1 cellular context compared by ENCODE assay signal in the genomic region with DNA sequence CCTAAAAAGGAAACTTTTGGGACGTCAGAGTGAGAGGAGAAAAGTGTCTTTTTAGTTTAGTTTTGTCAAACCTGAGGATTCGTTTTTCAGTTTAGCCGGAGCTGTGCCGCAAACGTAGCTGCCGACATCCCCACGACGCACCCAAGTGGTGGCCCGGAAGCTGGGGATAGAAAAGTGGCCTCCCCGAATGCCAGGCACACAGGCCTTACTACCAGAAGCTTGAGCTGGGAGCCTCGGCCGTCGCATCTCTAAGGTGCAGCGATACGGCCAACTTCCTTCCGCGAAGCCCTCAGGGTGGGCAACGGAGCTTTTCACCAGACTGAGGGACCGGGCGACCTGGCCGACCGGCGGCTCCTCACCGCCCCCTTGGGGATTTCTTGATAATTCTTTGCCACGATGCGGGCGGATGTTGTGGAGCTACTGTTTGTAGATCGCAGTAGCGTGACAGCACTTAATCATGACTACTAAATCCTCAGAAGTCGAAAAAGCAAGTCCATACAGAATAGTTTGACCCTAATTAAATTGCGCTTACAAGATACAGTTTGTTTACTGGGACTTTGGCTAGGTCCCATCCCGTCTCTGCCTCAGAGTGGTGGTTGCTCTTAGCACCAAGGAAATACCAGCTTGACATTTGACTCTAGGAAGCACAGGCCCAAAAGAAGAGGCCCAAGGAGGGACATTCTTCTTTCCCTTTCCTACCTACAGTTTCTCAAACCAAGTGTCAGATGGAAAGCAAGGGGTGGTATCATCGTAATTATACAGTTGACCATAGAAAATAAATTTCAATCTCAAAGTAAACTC.
A peak's percentile ranks its signal among the peaks of the same experiment; 100 is the strongest.
TF ChIP-seq lines count a peak whose summit lies in the region.

No MANE protein-coding gene starts in this region.

TF ChIP-seq in GM12878, 131 proteins besides CTCF, POLR2A, EP300 and RAD21 (continued from another document and continues in another):
- TF ChIP-seq BCL3 (IDR thresholded peaks at IDR 0.05; ENCODE audit: borderline replicate concordance, insufficient read depth, low read depth, low read length, poor library complexity, severe bottlenecking) (no peak), NFIC (IDR thresholded peaks at IDR 0.05; ENCODE audit: low read depth, low read length) (peak; percentile 48), MXI1 (IDR thresholded peaks at IDR 0.05; ENCODE audit: low read depth, low read length) (no peak; the same call in 1 of the 2 replicates), MTA3 (IDR thresholded peaks at IDR 0.05; ENCODE audit: borderline replicate concordance, low read length) (0 out of 2 replicates have a peak, but pooled peaks have one; percentile 3), TCF3 (IDR thresholded peaks at IDR 0.05; ENCODE audit: borderline replicate concordance, insufficient read depth, low read depth, low read length) (no peak), USF2 (IDR thresholded peaks at IDR 0.05; ENCODE audit: borderline replicate concordance, low read depth, low read length) (no peak), BCL11A (IDR thresholded peaks at IDR 0.05; ENCODE audit: low read depth, low read length) (no peak), CREB1 (IDR thresholded peaks at IDR 0.05; ENCODE audit: low read depth) (no peak), ETV6 (conservative IDR thresholded peaks at IDR 0.05 in 1 of 2, IDR thresholded peaks at IDR 0.05 in 1 of 2; ENCODE audit: borderline replicate concordance in 1 of 2, low read depth in 1 of 2) (no peak; a peak in 1 of 4 replicates), CREM (IDR thresholded peaks at IDR 0.05; ENCODE audit: low read depth) (0 out of 2 replicates have a peak, but pooled peaks have one; percentile 8), EGR1 (IDR thresholded peaks at IDR 0.05; ENCODE audit: borderline replicate concordance in 1 of 2, low read depth in 2 of 2, low read length in 2 of 2) (no peak), E4F1 (IDR thresholded peaks at IDR 0.05; ENCODE audit: borderline replicate concordance, partially characterized antibody) (no peak), SMARCA5 (IDR thresholded peaks at IDR 0.05) (peak; percentile 67; the same call in 1 of the 2 replicates), MYB (IDR thresholded peaks at IDR 0.05; ENCODE audit: borderline replicate concordance, low read depth, low read length) (no peak), RCOR1 (conservative IDR thresholded peaks at IDR 0.05; ENCODE audit: low read depth, low read length) (no peak), NRF1 (conservative IDR thresholded peaks at IDR 0.05; ENCODE audit: low read depth, low read length) (no peak), IKZF2 (IDR thresholded peaks at IDR 0.05) (no peak; a peak in 1 of 4 replicates), MTA2 (IDR thresholded peaks at IDR 0.05; ENCODE audit: low read depth) (peak; percentile 50; the same call in 1 of the 2 replicates), MAX (IDR thresholded peaks at IDR 0.05; ENCODE audit: low read depth, low read length) (no peak), PAX8 (IDR thresholded peaks at IDR 0.05) (no peak), CHD1 (IDR thresholded peaks at IDR 0.05; ENCODE audit: low read depth, low read length) (0 out of 2 replicates have a peak, but pooled peaks have one; percentile 54), CEBPB (IDR thresholded peaks at IDR 0.05; ENCODE audit: borderline replicate concordance in 1 of 2, low read depth in 2 of 2, low read length in 2 of 2) (no peak), FOS (IDR thresholded peaks at IDR 0.05; ENCODE audit: borderline replicate concordance, extremely low read depth, insufficient read length) (no peak), FOXK2 (IDR thresholded peaks at IDR 0.05) (no peak), IKZF1 (conservative IDR thresholded peaks at IDR 0.05) (peak; percentile 53), KDM1A (IDR thresholded peaks at IDR 0.05; ENCODE audit: borderline replicate concordance) (no peak), ZZZ3 (IDR thresholded peaks at IDR 0.05; ENCODE audit: control insufficient read depth, insufficient read length, low read depth) (no peak), ZSCAN29 (IDR thresholded peaks at IDR 0.05) (no peak), SIX5 (IDR thresholded peaks at IDR 0.05; ENCODE audit: low read depth, low read length, severe bottlenecking) (no peak)
- TF ChIP-seq, protein P1, sequence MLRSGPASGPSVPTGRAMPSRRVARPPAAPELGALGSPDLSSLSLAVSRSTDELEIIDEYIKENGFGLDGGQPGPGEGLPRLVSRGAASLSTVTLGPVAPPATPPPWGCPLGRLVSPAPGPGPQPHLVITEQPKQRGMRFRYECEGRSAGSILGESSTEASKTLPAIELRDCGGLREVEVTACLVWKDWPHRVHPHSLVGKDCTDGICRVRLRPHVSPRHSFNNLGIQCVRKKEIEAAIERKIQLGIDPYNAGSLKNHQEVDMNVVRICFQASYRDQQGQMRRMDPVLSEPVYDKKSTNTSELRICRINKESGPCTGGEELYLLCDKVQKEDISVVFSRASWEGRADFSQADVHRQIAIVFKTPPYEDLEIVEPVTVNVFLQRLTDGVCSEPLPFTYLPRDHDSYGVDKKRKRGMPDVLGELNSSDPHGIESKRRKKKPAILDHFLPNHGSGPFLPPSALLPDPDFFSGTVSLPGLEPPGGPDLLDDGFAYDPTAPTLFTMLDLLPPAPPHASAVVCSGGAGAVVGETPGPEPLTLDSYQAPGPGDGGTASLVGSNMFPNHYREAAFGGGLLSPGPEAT (IDR thresholded peaks at IDR 0.05; ENCODE audit: low read depth): no peak; the same call in 1 of the 2 replicates
- TF ChIP-seq, protein P2, sequence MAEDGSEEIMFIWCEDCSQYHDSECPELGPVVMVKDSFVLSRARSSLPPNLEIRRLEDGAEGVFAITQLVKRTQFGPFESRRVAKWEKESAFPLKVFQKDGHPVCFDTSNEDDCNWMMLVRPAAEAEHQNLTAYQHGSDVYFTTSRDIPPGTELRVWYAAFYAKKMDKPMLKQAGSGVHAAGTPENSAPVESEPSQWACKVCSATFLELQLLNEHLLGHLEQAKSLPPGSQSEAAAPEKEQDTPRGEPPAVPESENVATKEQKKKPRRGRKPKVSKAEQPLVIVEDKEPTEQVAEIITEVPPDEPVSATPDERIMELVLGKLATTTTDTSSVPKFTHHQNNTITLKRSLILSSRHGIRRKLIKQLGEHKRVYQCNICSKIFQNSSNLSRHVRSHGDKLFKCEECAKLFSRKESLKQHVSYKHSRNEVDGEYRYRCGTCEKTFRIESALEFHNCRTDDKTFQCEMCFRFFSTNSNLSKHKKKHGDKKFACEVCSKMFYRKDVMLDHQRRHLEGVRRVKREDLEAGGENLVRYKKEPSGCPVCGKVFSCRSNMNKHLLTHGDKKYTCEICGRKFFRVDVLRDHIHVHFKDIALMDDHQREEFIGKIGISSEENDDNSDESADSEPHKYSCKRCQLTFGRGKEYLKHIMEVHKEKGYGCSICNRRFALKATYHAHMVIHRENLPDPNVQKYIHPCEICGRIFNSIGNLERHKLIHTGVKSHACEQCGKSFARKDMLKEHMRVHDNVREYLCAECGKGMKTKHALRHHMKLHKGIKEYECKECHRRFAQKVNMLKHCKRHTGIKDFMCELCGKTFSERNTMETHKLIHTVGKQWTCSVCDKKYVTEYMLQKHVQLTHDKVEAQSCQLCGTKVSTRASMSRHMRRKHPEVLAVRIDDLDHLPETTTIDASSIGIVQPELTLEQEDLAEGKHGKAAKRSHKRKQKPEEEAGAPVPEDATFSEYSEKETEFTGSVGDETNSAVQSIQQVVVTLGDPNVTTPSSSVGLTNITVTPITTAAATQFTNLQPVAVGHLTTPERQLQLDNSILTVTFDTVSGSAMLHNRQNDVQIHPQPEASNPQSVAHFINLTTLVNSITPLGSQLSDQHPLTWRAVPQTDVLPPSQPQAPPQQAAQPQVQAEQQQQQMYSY (CRISPR knock-in tag; IDR thresholded peaks at IDR 0.05): no peak
- TF ChIP-seq, protein P3, sequence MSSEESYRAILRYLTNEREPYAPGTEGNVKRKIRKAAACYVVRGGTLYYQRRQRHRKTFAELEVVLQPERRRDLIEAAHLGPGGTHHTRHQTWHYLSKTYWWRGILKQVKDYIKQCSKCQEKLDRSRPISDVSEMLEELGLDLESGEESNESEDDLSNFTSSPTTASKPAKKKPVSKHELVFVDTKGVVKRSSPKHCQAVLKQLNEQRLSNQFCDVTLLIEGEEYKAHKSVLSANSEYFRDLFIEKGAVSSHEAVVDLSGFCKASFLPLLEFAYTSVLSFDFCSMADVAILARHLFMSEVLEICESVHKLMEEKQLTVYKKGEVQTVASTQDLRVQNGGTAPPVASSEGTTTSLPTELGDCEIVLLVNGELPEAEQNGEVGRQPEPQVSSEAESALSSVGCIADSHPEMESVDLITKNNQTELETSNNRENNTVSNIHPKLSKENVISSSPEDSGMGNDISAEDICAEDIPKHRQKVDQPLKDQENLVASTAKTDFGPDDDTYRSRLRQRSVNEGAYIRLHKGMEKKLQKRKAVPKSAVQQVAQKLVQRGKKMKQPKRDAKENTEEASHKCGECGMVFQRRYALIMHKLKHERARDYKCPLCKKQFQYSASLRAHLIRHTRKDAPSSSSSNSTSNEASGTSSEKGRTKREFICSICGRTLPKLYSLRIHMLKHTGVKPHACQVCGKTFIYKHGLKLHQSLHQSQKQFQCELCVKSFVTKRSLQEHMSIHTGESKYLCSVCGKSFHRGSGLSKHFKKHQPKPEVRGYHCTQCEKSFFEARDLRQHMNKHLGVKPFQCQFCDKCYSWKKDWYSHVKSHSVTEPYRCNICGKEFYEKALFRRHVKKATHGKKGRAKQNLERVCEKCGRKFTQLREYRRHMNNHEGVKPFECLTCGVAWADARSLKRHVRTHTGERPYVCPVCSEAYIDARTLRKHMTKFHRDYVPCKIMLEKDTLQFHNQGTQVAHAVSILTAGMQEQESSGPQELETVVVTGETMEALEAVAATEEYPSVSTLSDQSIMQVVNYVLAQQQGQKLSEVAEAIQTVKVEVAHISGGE (CRISPR knock-in tag; IDR thresholded peaks at IDR 0.05): no peak
- TF ChIP-seq, protein P4, sequence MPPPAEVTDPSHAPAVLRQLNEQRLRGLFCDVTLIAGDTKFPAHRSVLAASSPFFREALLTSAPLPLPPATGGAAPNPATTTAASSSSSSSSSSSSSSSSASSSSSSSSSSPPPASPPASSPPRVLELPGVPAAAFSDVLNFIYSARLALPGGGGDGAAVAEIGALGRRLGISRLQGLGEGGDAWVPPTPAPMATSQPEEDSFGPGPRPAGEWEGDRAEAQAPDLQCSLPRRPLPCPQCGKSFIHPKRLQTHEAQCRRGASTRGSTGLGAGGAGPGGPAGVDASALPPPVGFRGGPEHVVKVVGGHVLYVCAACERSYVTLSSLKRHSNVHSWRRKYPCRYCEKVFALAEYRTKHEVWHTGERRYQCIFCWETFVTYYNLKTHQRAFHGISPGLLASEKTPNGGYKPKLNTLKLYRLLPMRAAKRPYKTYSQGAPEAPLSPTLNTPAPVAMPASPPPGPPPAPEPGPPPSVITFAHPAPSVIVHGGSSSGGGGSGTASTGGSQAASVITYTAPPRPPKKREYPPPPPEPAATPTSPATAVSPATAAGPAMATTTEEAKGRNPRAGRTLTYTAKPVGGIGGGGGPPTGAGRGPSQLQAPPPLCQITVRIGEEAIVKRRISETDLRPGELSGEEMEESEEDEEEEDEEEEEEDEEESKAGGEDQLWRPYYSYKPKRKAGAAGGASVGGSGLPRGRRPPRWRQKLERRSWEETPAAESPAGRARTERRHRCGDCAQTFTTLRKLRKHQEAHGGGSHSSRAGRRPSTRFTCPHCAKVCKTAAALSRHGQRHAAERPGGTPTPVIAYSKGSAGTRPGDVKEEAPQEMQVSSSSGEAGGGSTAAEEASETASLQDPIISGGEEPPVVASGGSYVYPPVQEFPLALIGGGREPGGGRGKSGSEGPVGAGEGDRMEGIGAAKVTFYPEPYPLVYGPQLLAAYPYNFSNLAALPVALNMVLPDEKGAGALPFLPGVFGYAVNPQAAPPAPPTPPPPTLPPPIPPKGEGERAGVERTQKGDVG (CRISPR knock-in tag; IDR thresholded peaks at IDR 0.05): no peak
- TF ChIP-seq, protein P5, sequence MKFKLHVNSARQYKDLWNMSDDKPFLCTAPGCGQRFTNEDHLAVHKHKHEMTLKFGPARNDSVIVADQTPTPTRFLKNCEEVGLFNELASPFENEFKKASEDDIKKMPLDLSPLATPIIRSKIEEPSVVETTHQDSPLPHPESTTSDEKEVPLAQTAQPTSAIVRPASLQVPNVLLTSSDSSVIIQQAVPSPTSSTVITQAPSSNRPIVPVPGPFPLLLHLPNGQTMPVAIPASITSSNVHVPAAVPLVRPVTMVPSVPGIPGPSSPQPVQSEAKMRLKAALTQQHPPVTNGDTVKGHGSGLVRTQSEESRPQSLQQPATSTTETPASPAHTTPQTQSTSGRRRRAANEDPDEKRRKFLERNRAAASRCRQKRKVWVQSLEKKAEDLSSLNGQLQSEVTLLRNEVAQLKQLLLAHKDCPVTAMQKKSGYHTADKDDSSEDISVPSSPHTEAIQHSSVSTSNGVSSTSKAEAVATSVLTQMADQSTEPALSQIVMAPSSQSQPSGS (IDR thresholded peaks at IDR 0.05; ENCODE audit: low read length): no peak
